Comparison of ENCODE assay signal across 16 cellular contexts in genomic region chr10:131896403-131896802, GRCh38. TPM values are rescaled to one million over a fixed set of nuclear protein-coding genes. Genes with fewer than 3 reads are reported as not detected.
A peak's percentile ranks its signal among the peaks of the same experiment; 100 is the strongest.
DNase-seq lines count a peak whose midpoint lies in the region; ATAC-seq and TF ChIP-seq lines count a peak whose summit lies in the region.
"Had no signal": no experiment of that assay in that cellular context is flagged by ENCODE, and none has a peak within 500 bp of the region (broad histone marks: within the 10 kb centered on the region; RNA-seq: fewer than 3 reads in every experiment).

No MANE protein-coding gene starts in this region.

- H3K36me3 Mint-ChIP-seq in activated CD4-positive, alpha-beta T cell treated with anti-CD3 and anti-CD28 coated beads for 36 hours (ENCODE audit: low read depth) = no peaks in the 10 kb centered on the region
- no peaks in the 10 kb centered on the region for H3K36me3 Mint-ChIP-seq in chondrocyte (ENCODE audit: low read depth)
- H3K36me3 Mint-ChIP-seq in T-helper 17 cell (ENCODE audit: low read depth) = peaks cover 2% of the 10 kb centered on the region
- H3K36me3 Mint-ChIP-seq: CD14-positive monocyte had no signal

- peaks cover 18% of the 10 kb centered on the region for H3K4me1 Mint-ChIP-seq in activated CD4-positive, alpha-beta T cell treated with anti-CD3 and anti-CD28 coated beads for 36 hours
- peaks cover 3% of the 10 kb centered on the region for H3K4me1 Mint-ChIP-seq in chondrocyte (ENCODE audit: low read depth)
- peaks cover 13% of the 10 kb centered on the region for H3K4me1 Mint-ChIP-seq in T-helper 17 cell

- H3K4me3 Mint-ChIP-seq in activated CD4-positive, alpha-beta T cell treated with anti-CD3 and anti-CD28 coated beads for 36 hours = peak overlapping the region; percentile 22
- no peak overlapping the region for H3K4me3 Mint-ChIP-seq in chondrocyte (ENCODE audit: unreplicated experiment)
- no peak overlapping the region for H3K4me3 Mint-ChIP-seq in T-helper 17 cell
- H3K4me3 Mint-ChIP-seq: CD14-positive monocyte, H9 had no signal

- peak; percentile 2 for ATAC-seq in activated CD4-positive, alpha-beta T cell treated with anti-CD3 and anti-CD28 coated beads for 36 hours
- ATAC-seq in T-helper 17 cell = no peak
- ATAC-seq: body of pancreas, left ventricle myocardium superior had no signal

- intact Hi-C loops in activated CD4-positive, alpha-beta T cell treated with anti-CD3 and anti-CD28 coated beads for 36 hours (cut with DNase I, micrococcal nuclease) = no loop called here

- no peaks in the 10 kb centered on the region for H3K9me3 Mint-ChIP-seq in activated CD4-positive, alpha-beta T cell treated with anti-CD3 and anti-CD28 coated beads for 36 hours (ENCODE audit: low read depth)
- H3K9me3 Mint-ChIP-seq in chondrocyte (ENCODE audit: low read depth) = no peaks in the 10 kb centered on the region
- H3K9me3 Mint-ChIP-seq: H9 had no signal

- peak overlapping the region; percentile 86 for H3K27ac ChIP-seq in HL-60 (replicated peaks)
- H3K27ac ChIP-seq: 22Rv1, body of pancreas, thoracic aorta had no signal

- DNase-seq in activated CD4-positive, alpha-beta T cell treated with anti-CD3 and anti-CD28 coated beads for 36 hours = peak; percentile 53
- no peak for DNase-seq in activated CD4-positive, alpha-beta T cell treated with anti-CD3 and anti-CD28 coated beads, Interleukin-2, amount 50 U/mL, for 1 hour
- peak in 1 of 2 experiments; percentile 67 for DNase-seq in HL-60 (ENCODE audit: low read depth in 1 of 2, low spot score in 1 of 2)
- DNase-seq in T-helper 9 cell = peak; percentile 18
- DNase-seq in chondrocyte (ENCODE audit: low spot score) = peak; percentile 19
- no peak for DNase-seq in T-helper 17 cell
- DNase-seq in foreskin fibroblast = no peak
- no peak for DNase-seq in DMS153 (lab: John Stamatoyannopoulos, UW)
- DNase-seq: body of pancreas; H9; left ventricle myocardium superior; posterior cingulate gyrus; stimulated activated CD4-positive, alpha-beta T cell treated with anti-CD3 and anti-CD28 coated beads, Interleukin-12 subunit alpha, Interleukin-12 subunit beta, amount 100 ng/mL, for 4 hours had no signal

- TF ChIP-seq CTCF in HL-60 (IDR thresholded peaks at IDR 0.05; ENCODE audit: insufficient read depth, low read length) = no peak
- TF ChIP-seq CTCF in chondrocyte (IDR thresholded peaks at IDR 0.05) = no peak
- no peak for TF ChIP-seq CTCF in foreskin fibroblast (IDR thresholded peaks at IDR 0.05; ENCODE audit: low read depth, low read length)

- H3K27me3 Mint-ChIP-seq in activated CD4-positive, alpha-beta T cell treated with anti-CD3 and anti-CD28 coated beads for 36 hours = peaks cover 7% of the 10 kb centered on the region
- peaks cover 40% of the 10 kb centered on the region for H3K27me3 Mint-ChIP-seq in chondrocyte (ENCODE audit: low read depth)
- H3K27me3 Mint-ChIP-seq in T-helper 17 cell = peaks cover 15% of the 10 kb centered on the region

- POLR2A ChIA-PET in activated CD4-positive, alpha-beta T cell treated with anti-CD3 and anti-CD28 coated beads for 36 hours (lab: Charles Lee) = no interaction called here

- no peaks in the 10 kb centered on the region for H3K9me3 ChIP-seq in T-helper 17 cell (ENCODE audit: control insufficient read depth, low read length, poor library complexity, severe bottlenecking)
- H3K9me3 ChIP-seq: body of pancreas, thoracic aorta had no signal

- H3K27ac Mint-ChIP-seq in activated CD4-positive, alpha-beta T cell treated with anti-CD3 and anti-CD28 coated beads for 36 hours = peak overlapping the region; percentile 34
- H3K27ac Mint-ChIP-seq in chondrocyte (ENCODE audit: unreplicated experiment) = no peak overlapping the region
- no peak overlapping the region for H3K27ac Mint-ChIP-seq in T-helper 17 cell
- H3K27ac Mint-ChIP-seq: CD14-positive monocyte, H9 had no signal

- no peak overlapping the region for H3K4me3 ChIP-seq in HL-60 (replicated peaks; ENCODE audit: insufficient read depth, low read length)
- no peak overlapping the region for H3K4me3 ChIP-seq in foreskin fibroblast (ENCODE audit: low read depth in 1 of 2, low read length in 2 of 2)
- H3K4me3 ChIP-seq: body of pancreas, thoracic aorta had no signal

- CTCF ChIA-PET in activated CD4-positive, alpha-beta T cell treated with anti-CD3 and anti-CD28 coated beads for 36 hours (lab: Charles Lee) = interaction anchor here (0.5 to 3.7 kb wide), 5 partner anchors 10 to 1785 kb away, joined by 4 to 21 read pairs (median 4); no protein-coding TSS in a partner anchor

- H3K27me3 ChIP-seq in HL-60 (ENCODE audit: insufficient read depth, poor library complexity, severe bottlenecking) = no peaks in the 10 kb centered on the region
- H3K27me3 ChIP-seq: body of pancreas had no signal

RNA-seq across cellular contexts. Expression of gene PPP2R2D, which starts 4.4 kb away (rescaled TPM):
- total RNA-seq in activated CD4-positive, alpha-beta T cell treated with anti-CD3 and anti-CD28 coated beads for 36 hours = 10 to 100 TPM; 30.0 to 39.3 TPM
- total RNA-seq in chondrocyte = 24.3 to 27.5 TPM (median 25.1 TPM) in 3 replicates
- total RNA-seq in T-helper 17 cell = 10 to 100 TPM; 34.5 to 36.6 TPM

Comparison
In these comparisons a context has a peak if more than half of its experiments do, and no peak if none do; other contexts are left out.
1. DNase-seq: peak in activated CD4-positive, alpha-beta T cell treated with anti-CD3 and anti-CD28 coated beads for 36 hours (single experiment), T-helper 9 cell (single experiment) and chondrocyte (single experiment); none in activated CD4-positive, alpha-beta T cell treated with anti-CD3 and anti-CD28 coated beads, Interleukin-2, amount 50 U/mL, for 1 hour (single experiment), T-helper 17 cell (0 of 3), foreskin fibroblast (0 of 2) and DMS153 (single experiment).